Comparison of ENCODE assay signal across 1 cellular context in the genomic region with DNA sequence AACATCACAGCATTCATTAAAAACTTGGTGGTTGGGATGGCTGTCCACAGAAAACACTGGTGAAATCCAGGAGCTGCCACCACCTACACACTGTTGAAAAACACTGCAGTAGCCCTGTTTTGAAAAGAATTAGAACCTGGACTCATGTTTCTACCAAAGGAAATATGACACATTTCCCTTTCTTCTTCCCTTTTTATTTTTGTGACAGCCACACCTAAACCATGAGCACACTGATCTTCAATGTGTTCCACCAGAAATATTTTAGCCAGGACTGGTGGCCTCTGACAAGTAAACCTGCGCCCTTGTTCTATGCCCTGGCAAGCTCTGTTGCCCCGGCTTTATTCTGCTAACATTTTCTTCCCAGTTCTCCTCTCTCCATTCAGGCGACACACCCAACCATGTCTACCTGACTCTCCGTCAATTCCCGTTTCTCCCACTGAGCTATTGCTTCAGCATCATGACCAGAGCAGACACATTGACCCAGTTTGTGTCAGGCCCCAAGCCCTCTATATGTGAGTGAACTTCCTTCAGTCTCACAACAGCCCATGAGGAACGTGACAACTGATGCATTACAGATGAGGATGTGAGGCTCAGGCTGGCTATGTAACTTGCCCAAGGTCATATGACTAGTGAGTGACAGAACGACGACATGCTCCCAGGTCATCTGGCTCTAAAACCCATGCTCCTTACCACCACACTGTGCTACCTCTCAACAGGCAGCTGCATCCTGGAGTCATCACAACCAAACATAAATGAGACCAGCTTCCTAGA.
A peak's percentile ranks its signal among the peaks of the same experiment; 100 is the strongest.
TF ChIP-seq lines count a peak whose summit lies in the region.

No MANE protein-coding gene starts in this region.

TF ChIP-seq in endothelial cell of umbilical vein, 7 proteins besides CTCF, POLR2A, EP300 and RAD21:
- TF ChIP-seq JUN (IDR thresholded peaks at IDR 0.05; ENCODE audit: borderline replicate concordance, insufficient read depth, insufficient read length, low read depth): peak; percentile 26
- TF ChIP-seq FOS (IDR thresholded peaks at IDR 0.05; ENCODE audit: borderline replicate concordance, insufficient read depth, low read length): peak; percentile 36
- no peak for TF ChIP-seq GATA2 (IDR thresholded peaks at IDR 0.05; ENCODE audit: insufficient read depth, insufficient read length, low read depth, low read length)
- TF ChIP-seq MYC (IDR thresholded peaks at IDR 0.05; ENCODE audit: low read depth, low read length): no peak
- TF ChIP-seq POLR2AphosphoS5 (IDR thresholded peaks at IDR 0.05; ENCODE audit: insufficient read depth, low read depth, low read length): no peak
